17 cellular contexts compared by ENCODE assay signal in genomic region chr3:156638271-156638670, GRCh38. TPM values are rescaled to one million over a fixed set of nuclear protein-coding genes. Genes with fewer than 3 reads are reported as not detected.
DNase-seq lines count a peak whose midpoint lies in the region; ATAC-seq and TF ChIP-seq lines count a peak whose summit lies in the region.
"Had no signal": no experiment of that assay in that cellular context is flagged by ENCODE, and none has a peak within 500 bp of the region (broad histone marks: within the 10 kb centered on the region; RNA-seq: fewer than 3 reads in every experiment).

No MANE protein-coding gene starts in this region.

- no peaks in the 10 kb centered on the region for H3K36me3 ChIP-seq in PC-3 (ENCODE audit: low read depth, low read length)
- H3K36me3 ChIP-seq in mucosa of descending colon (ENCODE audit: low read depth), result no peaks in the 10 kb centered on the region
- H3K36me3 ChIP-seq in mammary epithelial cell (ENCODE audit: insufficient read depth, low read length), result no peaks in the 10 kb centered on the region
- H3K36me3 ChIP-seq: BLaER1 treated with 17β-estradiol and CSF1 and Interleukin-3, amounts not matched to agents 10 nM and 100 nM had no signal

- intact Hi-C loops in PC-3 (cut with micrococcal nuclease) (no loop called here), mucosa of descending colon (cut with DNase I, micrococcal nuclease) (no loop called here), mammary epithelial cell (cut with micrococcal nuclease) (no loop called here)

- no peaks in the 10 kb centered on the region for H3K9me3 ChIP-seq in PC-3 (ENCODE audit: low read length)
- no peaks in the 10 kb centered on the region for H3K9me3 ChIP-seq in mucosa of descending colon
- H3K9me3 ChIP-seq in mammary epithelial cell (replicated peaks; ENCODE audit: insufficient read depth, low read length), result no peaks in the 10 kb centered on the region
- H3K9me3 ChIP-seq: A549; BLaER1 treated with 17β-estradiol and CSF1 and Interleukin-3, amounts not matched to agents 10 nM and 100 nM; Caco-2 had no signal

- H3K79me2 ChIP-seq in PC-3 (ENCODE audit: low read length) (no peaks in the 10 kb centered on the region), mammary epithelial cell (ENCODE audit: insufficient read depth, low read length) (no peaks in the 10 kb centered on the region)

- CTCF ChIA-PET in PC-3 (lab: Charles Lee) (no interaction called here), mammary epithelial cell (lab: Charles Lee; ENCODE audit: low non-redundant PET) (no interaction called here)

- in situ Hi-C loops in mammary epithelial cell (cut with MboI; ENCODE audit: low sequenced_read_pairs in 2 of 2), result no loop called here

- 94% methylated on average over 4 of the region's 4 CpGs for WGBS in mammary epithelial cell (ENCODE audit: low coverage, missing lambda C conversion rate)

- H3K9me2 ChIP-seq in PC-3 (replicated peaks; ENCODE audit: low read length), result no peaks in the 10 kb centered on the region

- H3K27me3 ChIP-seq in PC-3 (ENCODE audit: low read length) (no peaks in the 10 kb centered on the region), mammary epithelial cell (ENCODE audit: insufficient read depth, low read length) (no peaks in the 10 kb centered on the region)
- H3K27me3 ChIP-seq: BLaER1 treated with 17β-estradiol and CSF1 and Interleukin-3, amounts not matched to agents 10 nM and 100 nM had no signal

- H3K4me3 ChIP-seq in PC-3 (ENCODE audit: low read length), result no peak overlapping the region
- no peak overlapping the region for H3K4me3 ChIP-seq in mucosa of descending colon
- no peak overlapping the region for H3K4me3 ChIP-seq in mammary epithelial cell (replicated peaks in 1 of 3; ENCODE audit: insufficient read depth in 1 of 3, low read depth in 2 of 3, low read length in 3 of 3)
- H3K4me3 ChIP-seq: A549; BLaER1 treated with 17β-estradiol and CSF1 and Interleukin-3, amounts not matched to agents 10 nM and 100 nM had no signal

- H3K9ac ChIP-seq in PC-3 (ENCODE audit: low read length), result no peak overlapping the region
- H3K9ac ChIP-seq in mammary epithelial cell (ENCODE audit: insufficient read depth, low read length), result no peak overlapping the region
- H3K9ac ChIP-seq: BLaER1 treated with 17β-estradiol and CSF1 and Interleukin-3, amounts not matched to agents 10 nM and 100 nM had no signal

- BruUV-seq in PC-3 (replicated peaks; lab: Mats Ljungman, UMichigan) (no TSS peak), mammary epithelial cell (replicated peaks; lab: Mats Ljungman, UMichigan) (no TSS peak)

- H3K27ac ChIP-seq in PC-3 (ENCODE audit: low read length) (0 out of 2 replicates have a peak overlapping the region, but pooled peaks have one; percentile 15), mammary epithelial cell (ENCODE audit: insufficient read depth, low read depth, low read length) (no peak overlapping the region)
- H3K27ac ChIP-seq: 22Rv1; A549; BLaER1 treated with 17β-estradiol and CSF1 and Interleukin-3, amounts not matched to agents 10 nM and 100 nM; C4-2B had no signal

- TF ChIP-seq CTCF in PC-3 (conservative IDR thresholded peaks at IDR 0.05; ENCODE audit: low read depth, low read length), result no peak
- TF ChIP-seq CTCF in mucosa of descending colon (IDR thresholded peaks at IDR 0.05), result no peak
- no peak for TF ChIP-seq CTCF in mammary epithelial cell (conservative IDR thresholded peaks at IDR 0.05 in 1 of 2, IDR thresholded peaks at IDR 0.05 in 1 of 2; ENCODE audit: extremely low read depth in 1 of 2, insufficient read depth in 1 of 2, low read depth in 1 of 2, low read length in 2 of 2)

- DNase-seq in HT-29 (ENCODE audit: low spot score) (peak; percentile 21), PC-3 (peak; percentile 29), mucosa of descending colon (no peak), mammary epithelial cell (no peak)
- DNase-seq: AML-193; Caco-2; Calu3; CD4-positive, alpha-beta T cell; CD8-positive, alpha-beta T cell; DMS79 treated with DMSO at 0.1 percent for 48 hours; GF-D8 had no signal

- H3K4me2 ChIP-seq in PC-3 (ENCODE audit: low read length) (peak overlapping the region; percentile 11), mammary epithelial cell (ENCODE audit: insufficient read depth, low read depth, low read length) (no peak overlapping the region)
- H3K4me2 ChIP-seq: A549; BLaER1 treated with 17β-estradiol and CSF1 and Interleukin-3, amounts not matched to agents 10 nM and 100 nM had no signal

- peaks cover 11% of the 10 kb centered on the region; the same call in 1 of the 2 replicates for H3K4me1 ChIP-seq in PC-3 (ENCODE audit: insufficient read depth, low read length)
- peaks cover 13% of the 10 kb centered on the region for H3K4me1 ChIP-seq in mucosa of descending colon (ENCODE audit: low read depth)
- H3K4me1 ChIP-seq in mammary epithelial cell (ENCODE audit: insufficient read depth, low read length), result peaks cover 2% of the 10 kb centered on the region
- H3K4me1 ChIP-seq: A549, Caco-2 had no signal

- no peak overlapping the region for H2AFZ ChIP-seq in PC-3 (ENCODE audit: low read length)
- H2AFZ ChIP-seq in mammary epithelial cell (ENCODE audit: low read depth, low read length), result no peak overlapping the region

- no peaks in the 10 kb centered on the region for H4K20me1 ChIP-seq in PC-3 (ENCODE audit: low read length)
- no peaks in the 10 kb centered on the region for H4K20me1 ChIP-seq in mammary epithelial cell (ENCODE audit: insufficient read depth, low read length)
- H4K20me1 ChIP-seq: BLaER1 treated with 17β-estradiol and CSF1 and Interleukin-3, amounts not matched to agents 10 nM and 100 nM had no signal

- POLR2A ChIA-PET in PC-3 (lab: Charles Lee; ENCODE audit: unreplicated experiment), result interaction anchor here (0.6 kb wide), 2 partner anchors 37 to 83 kb away, joined by 3 read pairs; partner anchors contain the start of gene SSR3

- dilution Hi-C loops in mammary epithelial cell (cut with HindIII; ENCODE audit: low sequenced_read_pairs), result no loop called here

- H3F3A ChIP-seq in PC-3 (ENCODE audit: low read length, unreplicated experiment), result no peaks in the 10 kb centered on the region

- peak; percentile 58 for ATAC-seq in PC-3
- peak; percentile 31 for ATAC-seq in mucosa of descending colon
- ATAC-seq in HG03135 (IDR thresholded peaks at IDR 0.05; ENCODE audit: unreplicated experiment), result no peak
- ATAC-seq in HG02981 (IDR thresholded peaks at IDR 0.05; ENCODE audit: unreplicated experiment), result no peak
- ATAC-seq: A549; CD8-positive, alpha-beta T cell had no signal

RNA-seq across cellular contexts. Expression of gene TIPARP, which starts 36.1 kb away (rescaled TPM):
- total RNA-seq in HT-29 (2014; rRNA removed; shearing (Covaris generic)), result 66.6 and 70.7 TPM in 2 replicates
- total RNA-seq in PC-3 (2014; rRNA removed) (84.7 and 85.5 TPM in 2 replicates), mucosa of descending colon (10 to 100 TPM; 26.4 to 28.6 (median 26.7) TPM), mammary epithelial cell (100 to 1,000 TPM; 171 to 229 TPM)
- 34.4 TPM for polyA plus RNA-seq in mammary epithelial cell
- 196 TPM for polyA minus RNA-seq in mammary epithelial cell

Comparison
In these comparisons a context has a peak if more than half of its experiments do, and no peak if none do; other contexts are left out.
1. DNase-seq: peak in HT-29 (single experiment) and PC-3 (single experiment); none in mucosa of descending colon (0 of 3) and mammary epithelial cell (single experiment).
2. ATAC-seq: peak in PC-3 (single experiment) and mucosa of descending colon (single experiment); none in HG03135 (single experiment) and HG02981 (single experiment).